1 cellular context compared by ENCODE assay signal in genomic region chr16:68113059-68113757, GRCh38.
TF ChIP-seq lines count a peak whose summit lies in the region.

No MANE protein-coding gene starts in this region.

TF ChIP-seq in HepG2, 621 proteins besides CTCF, POLR2A, EP300 and RAD21 (continued from another document):
- TF ChIP-seq HNF1A (IDR thresholded peaks at IDR 0.05; ENCODE audit: low read depth) (peak; percentile 75), HNF1A (CRISPR knock-in tag; IDR thresholded peaks at IDR 0.05; ENCODE audit: borderline replicate concordance) (peak; percentile 70; the same call in 1 of the 2 replicates), PHF21A (CRISPR knock-in tag; IDR thresholded peaks at IDR 0.05) (peak; percentile 77), EHMT2 (IDR thresholded peaks at IDR 0.05; ENCODE audit: borderline replicate concordance, low read depth, low read length) (0 out of 2 replicates have a peak, but pooled peaks have one; percentile 67), SALL2 (CRISPR knock-in tag; IDR thresholded peaks at IDR 0.05) (peak; percentile 25; the same call in 1 of the 2 replicates), SALL1 (CRISPR knock-in tag; IDR thresholded peaks at IDR 0.05) (no peak; the same call in none of the 2 replicates), ZNF430 (CRISPR knock-in tag; IDR thresholded peaks at IDR 0.05) (no peak; the same call in 1 of the 2 replicates), SSRP1 (CRISPR knock-in tag; IDR thresholded peaks at IDR 0.05) (peak; percentile 89; the same call in 1 of the 2 replicates), ZNF503 (CRISPR knock-in tag; IDR thresholded peaks at IDR 0.05) (peak; percentile 94), HOXA9 (CRISPR knock-in tag; IDR thresholded peaks at IDR 0.05; ENCODE audit: borderline replicate concordance) (no peak), HIVEP1 (CRISPR knock-in tag; IDR thresholded peaks at IDR 0.05) (no peak), SMARCE1 (IDR thresholded peaks at IDR 0.05; ENCODE audit: borderline replicate concordance) (no peak), KDM6A (CRISPR knock-in tag; IDR thresholded peaks at IDR 0.05; ENCODE audit: low read depth) (peak; percentile 93), MBNL3 (CRISPR knock-in tag; conservative IDR thresholded peaks at IDR 0.05) (0 out of 2 replicates have a peak, but pooled peaks have one; percentile 5), STAT5B (CRISPR knock-in tag; IDR thresholded peaks at IDR 0.05) (no peak), ZNF704 (CRISPR knock-in tag; IDR thresholded peaks at IDR 0.05; ENCODE audit: borderline replicate concordance) (no peak), PHB2 (IDR thresholded peaks at IDR 0.05; ENCODE audit: partially characterized antibody) (no peak), HMG20A (CRISPR knock-in tag; IDR thresholded peaks at IDR 0.05; ENCODE audit: borderline replicate concordance) (peak; percentile 94), DR1 (CRISPR knock-in tag; IDR thresholded peaks at IDR 0.05) (no peak), ZNF737 (CRISPR knock-in tag; IDR thresholded peaks at IDR 0.05; ENCODE audit: borderline replicate concordance) (0 out of 2 replicates have a peak, but pooled peaks have one; percentile 16), ZNF282 (IDR thresholded peaks at IDR 0.05; ENCODE audit: partially characterized antibody) (no peak), ZNF572 (CRISPR knock-in tag; IDR thresholded peaks at IDR 0.05) (no peak; the same call in 1 of the 2 replicates), TCF12 (IDR thresholded peaks at IDR 0.05) (no peak), TCF12 (CRISPR knock-in tag; IDR thresholded peaks at IDR 0.05) (0 out of 2 replicates have a peak, but pooled peaks have one; percentile 56), RXRA (CRISPR knock-in tag; IDR thresholded peaks at IDR 0.05) (no peak; the same call in 1 of the 2 replicates)
- TF ChIP-seq, protein P1, sequence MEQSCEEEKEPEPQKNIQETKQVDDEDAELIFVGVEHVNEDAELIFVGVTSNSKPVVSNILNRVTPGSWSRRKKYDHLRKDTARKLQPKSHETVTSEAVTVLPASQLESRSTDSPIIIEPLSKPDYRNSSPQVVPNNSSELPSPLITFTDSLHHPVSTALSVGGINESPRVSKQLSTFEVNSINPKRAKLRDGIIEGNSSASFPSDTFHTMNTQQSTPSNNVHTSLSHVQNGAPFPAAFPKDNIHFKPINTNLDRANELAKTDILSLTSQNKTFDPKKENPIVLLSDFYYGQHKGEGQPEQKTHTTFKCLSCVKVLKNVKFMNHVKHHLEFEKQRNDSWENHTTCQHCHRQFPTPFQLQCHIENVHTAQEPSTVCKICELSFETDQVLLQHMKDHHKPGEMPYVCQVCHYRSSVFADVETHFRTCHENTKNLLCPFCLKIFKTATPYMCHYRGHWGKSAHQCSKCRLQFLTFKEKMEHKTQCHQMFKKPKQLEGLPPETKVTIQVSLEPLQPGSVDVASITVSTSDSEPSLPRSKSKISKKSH (CRISPR knock-in tag; IDR thresholded peaks at IDR 0.05; ENCODE audit: borderline replicate concordance): 0 out of 2 replicates have a peak, but pooled peaks have one; percentile 11
- TF ChIP-seq, protein P2, sequence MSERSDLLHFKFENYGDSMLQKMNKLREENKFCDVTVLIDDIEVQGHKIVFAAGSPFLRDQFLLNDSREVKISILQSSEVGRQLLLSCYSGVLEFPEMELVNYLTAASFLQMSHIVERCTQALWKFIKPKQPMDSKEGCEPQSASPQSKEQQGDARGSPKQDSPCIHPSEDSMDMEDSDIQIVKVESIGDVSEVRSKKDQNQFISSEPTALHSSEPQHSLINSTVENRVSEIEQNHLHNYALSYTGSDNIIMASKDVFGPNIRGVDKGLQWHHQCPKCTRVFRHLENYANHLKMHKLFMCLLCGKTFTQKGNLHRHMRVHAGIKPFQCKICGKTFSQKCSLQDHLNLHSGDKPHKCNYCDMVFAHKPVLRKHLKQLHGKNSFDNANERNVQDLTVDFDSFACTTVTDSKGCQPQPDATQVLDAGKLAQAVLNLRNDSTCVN (CRISPR knock-in tag; IDR thresholded peaks at IDR 0.05; ENCODE audit: borderline replicate concordance): no peak
- TF ChIP-seq, protein P3, sequence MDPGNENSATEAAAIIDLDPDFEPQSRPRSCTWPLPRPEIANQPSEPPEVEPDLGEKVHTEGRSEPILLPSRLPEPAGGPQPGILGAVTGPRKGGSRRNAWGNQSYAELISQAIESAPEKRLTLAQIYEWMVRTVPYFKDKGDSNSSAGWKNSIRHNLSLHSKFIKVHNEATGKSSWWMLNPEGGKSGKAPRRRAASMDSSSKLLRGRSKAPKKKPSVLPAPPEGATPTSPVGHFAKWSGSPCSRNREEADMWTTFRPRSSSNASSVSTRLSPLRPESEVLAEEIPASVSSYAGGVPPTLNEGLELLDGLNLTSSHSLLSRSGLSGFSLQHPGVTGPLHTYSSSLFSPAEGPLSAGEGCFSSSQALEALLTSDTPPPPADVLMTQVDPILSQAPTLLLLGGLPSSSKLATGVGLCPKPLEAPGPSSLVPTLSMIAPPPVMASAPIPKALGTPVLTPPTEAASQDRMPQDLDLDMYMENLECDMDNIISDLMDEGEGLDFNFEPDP (CRISPR knock-in tag; conservative IDR thresholded peaks at IDR 0.05): no peak
- TF ChIP-seq, protein P4, sequence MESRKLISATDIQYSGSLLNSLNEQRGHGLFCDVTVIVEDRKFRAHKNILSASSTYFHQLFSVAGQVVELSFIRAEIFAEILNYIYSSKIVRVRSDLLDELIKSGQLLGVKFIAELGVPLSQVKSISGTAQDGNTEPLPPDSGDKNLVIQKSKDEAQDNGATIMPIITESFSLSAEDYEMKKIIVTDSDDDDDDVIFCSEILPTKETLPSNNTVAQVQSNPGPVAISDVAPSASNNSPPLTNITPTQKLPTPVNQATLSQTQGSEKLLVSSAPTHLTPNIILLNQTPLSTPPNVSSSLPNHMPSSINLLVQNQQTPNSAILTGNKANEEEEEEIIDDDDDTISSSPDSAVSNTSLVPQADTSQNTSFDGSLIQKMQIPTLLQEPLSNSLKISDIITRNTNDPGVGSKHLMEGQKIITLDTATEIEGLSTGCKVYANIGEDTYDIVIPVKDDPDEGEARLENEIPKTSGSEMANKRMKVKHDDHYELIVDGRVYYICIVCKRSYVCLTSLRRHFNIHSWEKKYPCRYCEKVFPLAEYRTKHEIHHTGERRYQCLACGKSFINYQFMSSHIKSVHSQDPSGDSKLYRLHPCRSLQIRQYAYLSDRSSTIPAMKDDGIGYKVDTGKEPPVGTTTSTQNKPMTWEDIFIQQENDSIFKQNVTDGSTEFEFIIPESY (CRISPR knock-in tag; IDR thresholded peaks at IDR 0.05): peak; percentile 22; the same call in 1 of the 2 replicates
- TF ChIP-seq, protein P5, sequence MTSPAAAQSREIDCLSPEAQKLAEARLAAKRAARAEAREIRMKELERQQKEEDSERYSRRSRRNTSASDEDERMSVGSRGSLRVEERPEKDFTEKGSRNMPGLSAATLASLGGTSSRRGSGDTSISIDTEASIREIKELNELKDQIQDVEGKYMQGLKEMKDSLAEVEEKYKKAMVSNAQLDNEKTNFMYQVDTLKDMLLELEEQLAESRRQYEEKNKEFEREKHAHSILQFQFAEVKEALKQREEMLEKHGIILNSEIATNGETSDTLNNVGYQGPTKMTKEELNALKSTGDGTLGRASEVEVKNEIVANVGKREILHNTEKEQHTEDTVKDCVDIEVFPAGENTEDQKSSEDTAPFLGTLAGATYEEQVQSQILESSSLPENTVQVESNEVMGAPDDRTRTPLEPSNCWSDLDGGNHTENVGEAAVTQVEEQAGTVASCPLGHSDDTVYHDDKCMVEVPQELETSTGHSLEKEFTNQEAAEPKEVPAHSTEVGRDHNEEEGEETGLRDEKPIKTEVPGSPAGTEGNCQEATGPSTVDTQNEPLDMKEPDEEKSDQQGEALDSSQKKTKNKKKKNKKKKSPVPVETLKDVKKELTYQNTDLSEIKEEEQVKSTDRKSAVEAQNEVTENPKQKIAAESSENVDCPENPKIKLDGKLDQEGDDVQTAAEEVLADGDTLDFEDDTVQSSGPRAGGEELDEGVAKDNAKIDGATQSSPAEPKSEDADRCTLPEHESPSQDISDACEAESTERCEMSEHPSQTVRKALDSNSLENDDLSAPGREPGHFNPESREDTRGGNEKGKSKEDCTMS (CRISPR knock-in tag; conservative IDR thresholded peaks at IDR 0.05): no peak
- TF ChIP-seq, protein P6, sequence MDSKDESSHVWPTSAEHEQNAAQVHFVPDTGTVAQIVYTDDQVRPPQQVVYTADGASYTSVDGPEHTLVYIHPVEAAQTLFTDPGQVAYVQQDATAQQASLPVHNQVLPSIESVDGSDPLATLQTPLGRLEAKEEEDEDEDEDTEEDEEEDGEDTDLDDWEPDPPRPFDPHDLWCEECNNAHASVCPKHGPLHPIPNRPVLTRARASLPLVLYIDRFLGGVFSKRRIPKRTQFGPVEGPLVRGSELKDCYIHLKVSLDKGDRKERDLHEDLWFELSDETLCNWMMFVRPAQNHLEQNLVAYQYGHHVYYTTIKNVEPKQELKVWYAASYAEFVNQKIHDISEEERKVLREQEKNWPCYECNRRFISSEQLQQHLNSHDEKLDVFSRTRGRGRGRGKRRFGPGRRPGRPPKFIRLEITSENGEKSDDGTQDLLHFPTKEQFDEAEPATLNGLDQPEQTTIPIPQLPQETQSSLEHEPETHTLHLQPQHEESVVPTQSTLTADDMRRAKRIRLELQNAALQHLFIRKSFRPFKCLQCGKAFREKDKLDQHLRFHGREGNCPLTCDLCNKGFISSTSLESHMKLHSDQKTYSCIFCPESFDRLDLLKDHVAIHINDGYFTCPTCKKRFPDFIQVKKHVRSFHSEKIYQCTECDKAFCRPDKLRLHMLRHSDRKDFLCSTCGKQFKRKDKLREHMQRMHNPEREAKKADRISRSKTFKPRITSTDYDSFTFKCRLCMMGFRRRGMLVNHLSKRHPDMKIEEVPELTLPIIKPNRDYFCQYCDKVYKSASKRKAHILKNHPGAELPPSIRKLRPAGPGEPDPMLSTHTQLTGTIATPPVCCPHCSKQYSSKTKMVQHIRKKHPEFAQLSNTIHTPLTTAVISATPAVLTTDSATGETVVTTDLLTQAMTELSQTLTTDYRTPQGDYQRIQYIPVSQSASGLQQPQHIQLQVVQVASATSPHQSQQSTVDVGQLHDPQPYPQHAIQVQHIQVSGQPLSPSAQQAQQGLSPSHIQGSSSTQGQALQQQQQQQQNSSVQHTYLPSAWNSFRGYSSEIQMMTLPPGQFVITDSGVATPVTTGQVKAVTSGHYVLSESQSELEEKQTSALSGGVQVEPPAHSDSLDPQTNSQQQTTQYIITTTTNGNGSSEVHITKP (CRISPR knock-in tag; IDR thresholded peaks at IDR 0.05; ENCODE audit: low read depth): 0 out of 2 replicates have a peak, but pooled peaks have one; percentile 51
- TF ChIP-seq, protein P7, sequence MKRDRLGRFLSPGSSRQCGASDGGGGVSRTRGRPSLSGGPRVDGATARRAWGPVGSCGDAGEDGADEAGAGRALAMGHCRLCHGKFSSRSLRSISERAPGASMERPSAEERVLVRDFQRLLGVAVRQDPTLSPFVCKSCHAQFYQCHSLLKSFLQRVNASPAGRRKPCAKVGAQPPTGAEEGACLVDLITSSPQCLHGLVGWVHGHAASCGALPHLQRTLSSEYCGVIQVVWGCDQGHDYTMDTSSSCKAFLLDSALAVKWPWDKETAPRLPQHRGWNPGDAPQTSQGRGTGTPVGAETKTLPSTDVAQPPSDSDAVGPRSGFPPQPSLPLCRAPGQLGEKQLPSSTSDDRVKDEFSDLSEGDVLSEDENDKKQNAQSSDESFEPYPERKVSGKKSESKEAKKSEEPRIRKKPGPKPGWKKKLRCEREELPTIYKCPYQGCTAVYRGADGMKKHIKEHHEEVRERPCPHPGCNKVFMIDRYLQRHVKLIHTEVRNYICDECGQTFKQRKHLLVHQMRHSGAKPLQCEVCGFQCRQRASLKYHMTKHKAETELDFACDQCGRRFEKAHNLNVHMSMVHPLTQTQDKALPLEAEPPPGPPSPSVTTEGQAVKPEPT (CRISPR knock-in tag; IDR thresholded peaks at IDR 0.05; ENCODE audit: low read depth): no peak
- TF ChIP-seq, protein P8, sequence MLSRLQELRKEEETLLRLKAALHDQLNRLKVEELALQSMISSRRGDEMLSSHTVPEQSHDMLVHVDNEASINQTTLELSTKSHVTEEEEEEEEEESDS (CRISPR knock-in tag; IDR thresholded peaks at IDR 0.05; ENCODE audit: borderline replicate concordance): no peak
